22 cellular contexts compared by ENCODE assay signal in the genomic region with DNA sequence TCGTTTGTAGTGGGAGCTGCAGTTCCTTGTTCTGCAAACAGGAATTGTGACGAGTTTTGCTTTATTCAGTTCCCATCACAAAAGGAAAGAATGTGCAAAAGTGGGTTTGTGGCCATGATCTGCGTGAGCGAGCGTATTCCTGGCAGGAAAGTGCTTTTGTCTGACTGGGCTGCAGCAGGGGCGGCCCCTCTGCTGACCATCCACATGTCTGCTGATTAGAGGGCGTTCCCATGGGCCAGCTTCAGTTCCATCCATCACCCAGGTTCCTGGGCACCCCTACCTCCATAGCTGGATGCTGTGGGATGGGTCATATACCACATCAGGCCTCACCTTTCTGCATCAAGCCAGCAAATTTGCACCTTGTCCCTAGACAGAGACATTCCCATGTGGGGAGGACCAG. TPM values are rescaled to one million over a fixed set of nuclear protein-coding genes. Genes with fewer than 3 reads are reported as not detected.
"Had no signal": no experiment of that assay in that cellular context is flagged by ENCODE, and none has a peak within 500 bp of the region (broad histone marks: within the 10 kb centered on the region; RNA-seq: fewer than 3 reads in every experiment).

No MANE protein-coding gene starts in this region.

- H3K4me3 ChIP-seq: MG63 had no signal

- ATAC-seq: HepG2 had no signal

- H3K9me3 ChIP-seq: MG63, SK-N-SH had no signal

- H3K27me3 ChIP-seq: MG63 had no signal

- DNase-seq: IMR-90, Karpas-422, KG1, MG63, NCI-H1048, NCI-H1105, NCI-H1417, NCI-H1436 treated with DMSO at 0.1 percent for 48 hours, NCI-H1694, NCI-H187 treated with DMSO at 0.1 percent for 48 hours, NCI-H2029 treated with DMSO at 0.1 percent for 48 hours, NCI-H226, NCI-H446, NCI-H510A, NCI-H524 treated with DMSO at 0.1 percent for 48 hours, NCI-H69, NCI-H774, RPMI8226, SHP77, SK-N-SH had no signal

RNA-seq across cellular contexts. Expression of a gene that starts 28.9 kb away (rescaled TPM):
- total RNA-seq: HepG2, HT1080, IMR-90 had no signal
- polyA plus RNA-seq: HepG2 had no signal
